In the genomic region with DNA sequence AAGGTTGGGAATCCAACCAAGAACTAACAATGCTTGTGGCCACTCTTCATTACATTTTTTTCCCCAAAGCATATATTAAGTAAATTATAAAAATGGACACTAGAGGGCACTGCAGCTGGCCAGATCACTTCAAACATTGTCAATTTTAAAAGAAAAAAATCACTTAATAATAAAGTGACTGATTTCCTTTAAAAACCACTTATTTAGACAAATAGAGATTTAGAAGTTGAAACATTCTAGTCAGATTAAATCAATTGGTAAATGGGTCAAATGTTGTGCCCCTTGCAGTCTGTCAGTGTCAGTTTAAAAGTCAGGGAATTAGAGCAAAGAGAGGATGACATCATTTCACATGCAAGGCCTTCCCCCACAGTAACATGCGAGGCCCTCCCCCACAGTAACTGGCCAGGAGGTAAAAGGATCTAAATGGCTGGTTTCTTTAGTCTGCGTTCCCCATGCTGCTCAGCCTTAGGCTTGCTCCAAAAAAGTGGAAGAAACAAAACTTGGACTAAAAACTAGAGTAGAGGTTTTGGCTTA, we compare ENCODE assay signal across 8 cellular contexts.
DNase-seq lines count a peak whose midpoint lies in the region; ATAC-seq and TF ChIP-seq lines count a peak whose summit lies in the region.

No MANE protein-coding gene starts in this region.

- H3K27me3 Mint-ChIP-seq in osteocyte (ENCODE audit: unreplicated experiment) = peaks cover 56% of the 10 kb centered on the region

- intact Hi-C loops in esophagus squamous epithelium (cut with DNase I) = no loop called here

- H3K27ac Mint-ChIP-seq in osteocyte (ENCODE audit: unreplicated experiment) = no peak overlapping the region

- peaks cover 8% of the 10 kb centered on the region for H3K4me1 ChIP-seq in RWPE2 (ENCODE audit: insufficient read depth, poor library complexity, severe bottlenecking)
- peaks cover 0 to 19% (median 0%) of the 10 kb centered on the region in 3 donors for H3K4me1 ChIP-seq in esophagus squamous epithelium

- peak; percentile 51; the same call in 1 of the 3 replicates for ATAC-seq in RWPE2 (ENCODE audit: low read depth)
- ATAC-seq in HG03280 (IDR thresholded peaks at IDR 0.05; ENCODE audit: unreplicated experiment) = no peak
- no peak for ATAC-seq in GM19023 (IDR thresholded peaks at IDR 0.05; ENCODE audit: unreplicated experiment)

- H3K4me1 Mint-ChIP-seq in osteocyte (ENCODE audit: unreplicated experiment) = peaks cover 5% of the 10 kb centered on the region

- TF ChIP-seq POLR2A in esophagus squamous epithelium (IDR thresholded peaks at IDR 0.05) = no peak

- H3K27me3 ChIP-seq in RWPE2 (ENCODE audit: insufficient read depth, poor library complexity, severe bottlenecking) (no peaks in the 10 kb centered on the region), esophagus squamous epithelium (peaks cover 0 to 9% (median 0%) of the 10 kb centered on the region in 4 donors)

- no peak overlapping the region for H3K27ac ChIP-seq in RWPE2 (ENCODE audit: poor library complexity, severe bottlenecking)
- H3K27ac ChIP-seq in esophagus squamous epithelium = peak overlapping the region in 1 of 4 donors; percentile 4

- peak; percentile 54 for DNase-seq in EH (ENCODE audit: low read depth)
- DNase-seq in LoVo (ENCODE audit: low spot score) = peak; percentile 63
- no peak for DNase-seq in RWPE2 (ENCODE audit: low spot score)
- DNase-seq in esophagus squamous epithelium (lab: John Stamatoyannopoulos, UW) = no peak
- DNase-seq in osteocyte (ENCODE audit: extremely low spot score, unreplicated experiment) = no peak
- no peak for DNase-seq in putamen (ENCODE audit: low spot score)

- H3K36me3 Mint-ChIP-seq in osteocyte (ENCODE audit: unreplicated experiment) = peaks cover 5% of the 10 kb centered on the region

- H3K9me3 ChIP-seq in RWPE2 (ENCODE audit: severe bottlenecking) = no peaks in the 10 kb centered on the region
- no peaks in the 10 kb centered on the region for H3K9me3 ChIP-seq in esophagus squamous epithelium

- 39 to 41% methylated on average over 2 of the region's 2 CpGs for WGBS in esophagus squamous epithelium, 2 donors

- no peaks in the 10 kb centered on the region for H3K9me3 Mint-ChIP-seq in osteocyte (ENCODE audit: unreplicated experiment)

- no peak overlapping the region for H3K4me3 ChIP-seq in RWPE2 (ENCODE audit: severe bottlenecking)
- H3K4me3 ChIP-seq in esophagus squamous epithelium = no peak overlapping the region

- no peaks in the 10 kb centered on the region; the same call in 1 of the 2 replicates for H3K36me3 ChIP-seq in RWPE2 (ENCODE audit: low read depth)
- no peaks in the 10 kb centered on the region for H3K36me3 ChIP-seq in esophagus squamous epithelium

- TF ChIP-seq CTCF in RWPE2 (IDR thresholded peaks at IDR 0.05; ENCODE audit: poor library complexity, severe bottlenecking) (peak; percentile 93), esophagus squamous epithelium (IDR thresholded peaks at IDR 0.05) (peak; percentile 47 to 66 (median 58)), osteocyte (IDR thresholded peaks at IDR 0.05) (peak; percentile 75)

- no peak overlapping the region for H3K4me3 Mint-ChIP-seq in osteocyte (ENCODE audit: unreplicated experiment)

Comparison
In these comparisons a context has a peak if more than half of its experiments do, and no peak if none do; other contexts are left out.
1. DNase-seq: peak in EH (single experiment) and LoVo (single experiment); none in RWPE2 (single experiment), esophagus squamous epithelium (single experiment), osteocyte (single experiment) and putamen (single experiment).
2. Peak in every context shown above with its lines, with median percentiles within 50 percentile points of each other: CTCF ChIP-seq.